ENCODE assay signal across 9 cellular contexts in genomic region chr2:127024769-127025356, GRCh38.
DNase-seq lines count a peak whose midpoint lies in the region; ATAC-seq, FAIRE-seq and TF ChIP-seq lines count a peak whose summit lies in the region.
"Had no signal": no experiment of that assay in that cellular context is flagged by ENCODE, and none has a peak within 500 bp of the region (broad histone marks: within the 10 kb centered on the region; RNA-seq: fewer than 3 reads in every experiment).

No MANE protein-coding gene starts in this region.

- H3K79me2 ChIP-seq in K562 (ENCODE audit: control insufficient read depth, insufficient read depth, low read length) = no peaks in the 10 kb centered on the region

- H3K27ac Mint-ChIP-seq in immature natural killer cell = no peak overlapping the region
- H3K27ac Mint-ChIP-seq: activated B cell treated with CpG ODN at 0.5 μM for 24 hours had no signal

- H3K27me3 ChIP-seq in K562 (ENCODE audit: control insufficient read depth in 2 of 2, insufficient read depth in 2 of 2, low read length in 2 of 2) = peaks cover 0 to 12% of the 10 kb centered on the region in 2 experiments; a peak in 3 of 5 replicates
- H3K27me3 ChIP-seq in skeletal muscle satellite cell (ENCODE audit: control insufficient read depth, insufficient read depth, low read length) = no peaks in the 10 kb centered on the region

- H3K36me3 Mint-ChIP-seq in immature natural killer cell = no peaks in the 10 kb centered on the region

- POLR2A ChIA-PET in K562 (lab: Yijun Ruan, JAX) = no interaction called here

- H3K4me1 ChIP-seq in K562 (replicated peaks in 1 of 2; ENCODE audit: control insufficient read depth in 2 of 2, insufficient read depth in 2 of 2, low read length in 2 of 2) (peaks cover 0 to 11% of the 10 kb centered on the region in 2 experiments; a peak in 2 of 5 replicates), skeletal muscle satellite cell (ENCODE audit: control insufficient read depth, insufficient read depth, low read length) (peaks cover 12% of the 10 kb centered on the region)

- TF ChIP-seq EP300 in K562 (IDR thresholded peaks at IDR 0.05; ENCODE audit: low read length) = no peak

- peaks cover 3 to 8% (median 3%) of the 10 kb centered on the region in 3 donors for H3K27me3 Mint-ChIP-seq in immature natural killer cell (ENCODE audit: low read depth in 3 of 3)

- no peaks in the 10 kb centered on the region for H3K9me1 ChIP-seq in K562 (ENCODE audit: control insufficient read depth, insufficient read depth, low read length)

- TF ChIP-seq CTCF in K562 (IDR thresholded peaks at IDR 0.05 in 2 of 3, conservative IDR thresholded peaks at IDR 0.05 in 1 of 3; ENCODE audit: insufficient read depth in 2 of 3, low read depth in 1 of 3, low read length in 3 of 3) = no peak

- H3K4me3 ChIP-seq in K562 (no peak overlapping the region), skeletal muscle satellite cell (ENCODE audit: low read length) (peak overlapping the region; percentile 70)

- peaks cover 0 to 4% (median under 1%) of the 10 kb centered on the region in 6 donors for H3K9me3 Mint-ChIP-seq in immature natural killer cell

- peak; percentile 24 for DNase-seq in NCI-H345 (lab: John Stamatoyannopoulos, UW)
- no peak for DNase-seq in NCI-H345 treated with DMSO at 0.1 percent for 48 hours (lab: John Stamatoyannopoulos, UW; ENCODE audit: unreplicated experiment)
- DNase-seq in HuH-7 (ENCODE audit: low spot score) = peak; percentile 77
- DNase-seq in K562 (ENCODE audit: extremely low read depth in 1 of 4, low spot score in 3 of 4) = no peak
- no peak for DNase-seq in immature natural killer cell
- no peak for DNase-seq in GM19238 (ENCODE audit: insufficient read length, low spot score)
- DNase-seq in SKM-1 (lab: John Stamatoyannopoulos, UW; ENCODE audit: unreplicated experiment) = no peak

- TF ChIP-seq POLR2A in K562 (conservative IDR thresholded peaks at IDR 0.05) = no peak

- intact Hi-C loops in K562 (cut with micrococcal nuclease) = no loop called here

- H3K4me2 ChIP-seq in K562 (ENCODE audit: insufficient read depth, low read length) = no peak overlapping the region
- H3K4me2 ChIP-seq in skeletal muscle satellite cell (ENCODE audit: low read length) = peak overlapping the region; percentile 90

- H2AFZ ChIP-seq in K562 (ENCODE audit: low read depth, low read length) = no peak overlapping the region

- in situ Hi-C loops in K562 (cut with MboI) = no loop called here

- CTCF ChIA-PET in K562 (lab: Yijun Ruan, JAX; ENCODE audit: low intra/inter-chr PET ratio) = no interaction called here

- H3K36me3 ChIP-seq in K562 (ENCODE audit: control insufficient read depth, insufficient read depth, low read length) = no peaks in the 10 kb centered on the region
- H3K36me3 ChIP-seq in skeletal muscle satellite cell (ENCODE audit: insufficient read depth, low read length) = no peaks in the 10 kb centered on the region

- H3K4me3 Mint-ChIP-seq in immature natural killer cell = peak overlapping the region; percentile 35 to 58 (median 52)

- H4K20me1 ChIP-seq in K562 (replicated peaks; ENCODE audit: control insufficient read depth, insufficient read depth, low read length) = no peaks in the 10 kb centered on the region

- BruUV-seq in K562 (replicated peaks; lab: Mats Ljungman, UMichigan) = no TSS peak

- WGBS in K562 (ENCODE audit: insufficient coverage, low coverage, missing lambda C conversion rate) = 41% methylated on average over 26 of the region's 29 CpGs

- peaks cover 11 to 15% of the 10 kb centered on the region in 2 donors for H3K4me1 Mint-ChIP-seq in immature natural killer cell

- H3K9ac ChIP-seq in K562 (ENCODE audit: insufficient read depth in 1 of 2, low read depth in 2 of 2, low read length in 2 of 2) (no peak overlapping the region), skeletal muscle satellite cell (ENCODE audit: low read depth, low read length) (peak overlapping the region; percentile 78)

- no peaks in the 10 kb centered on the region for H3K9me3 ChIP-seq in K562 (replicated peaks; ENCODE audit: control insufficient read depth, insufficient read depth, low read depth, low read length)
- H3K9me3 ChIP-seq in skeletal muscle satellite cell (replicated peaks; ENCODE audit: low read length) = no peaks in the 10 kb centered on the region

- TF ChIP-seq RAD21 in K562 (CRISPR knock-in tag; conservative IDR thresholded peaks at IDR 0.05 in 1 of 2, IDR thresholded peaks at IDR 0.05 in 1 of 2) = no peak

- no peak overlapping the region for H3K27ac ChIP-seq in K562 (ENCODE audit: extremely low read depth, low read depth, low read length)

- no peak for FAIRE-seq in K562 (lab: Jason Lieb, UNC)

- peak; percentile 21 for ATAC-seq in K562

TF ChIP-seq in K562, 482 proteins besides CTCF, POLR2A, EP300 and RAD21:
- TF ChIP-seq SREBF1 (IDR thresholded peaks at IDR 0.05; ENCODE audit: borderline replicate concordance, low read depth, low read length) (no peak), XRCC4 (IDR thresholded peaks at IDR 0.05; ENCODE audit: extremely low read depth, insufficient read depth, insufficient read length) (no peak)

Comparison
In these comparisons a context has a peak if more than half of its experiments do, and no peak if none do; other contexts are left out.
1. DNase-seq: peak in NCI-H345 (single experiment) and HuH-7 (single experiment); none in NCI-H345 treated with DMSO at 0.1 percent for 48 hours (single experiment), K562 (0 of 4), immature natural killer cell (0 of 3), GM19238 (single experiment) and SKM-1 (single experiment).